In the genomic region with DNA sequence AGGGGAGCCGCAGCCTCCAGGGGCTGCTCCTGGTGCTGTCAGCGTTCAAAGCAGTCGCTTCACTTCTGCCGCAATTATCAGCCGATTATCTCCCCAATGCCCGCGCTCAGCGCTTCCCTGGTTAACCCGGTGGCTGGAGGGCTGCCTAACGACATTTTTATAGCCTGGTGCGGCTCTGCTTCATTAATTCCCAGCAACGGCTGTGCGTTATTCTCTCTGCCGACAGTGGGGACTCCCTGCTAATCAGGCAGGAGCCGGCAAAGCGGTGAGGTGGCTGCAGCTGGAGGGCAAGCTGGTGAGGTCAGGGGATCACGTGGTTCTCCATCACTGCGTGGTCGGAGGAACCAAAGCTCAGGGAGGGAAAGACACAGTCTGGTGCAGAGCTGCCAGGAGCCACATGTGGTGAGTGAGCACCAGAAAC, we compare ENCODE assay signal across 1 cellular context.
A peak's percentile ranks its signal among the peaks of the same experiment; 100 is the strongest.
TF ChIP-seq lines count a peak whose summit lies in the region.

No MANE protein-coding gene starts in this region.

TF ChIP-seq in K562, 482 proteins besides CTCF, POLR2A, EP300 and RAD21 (continued from another document):
- TF ChIP-seq, protein P1, sequence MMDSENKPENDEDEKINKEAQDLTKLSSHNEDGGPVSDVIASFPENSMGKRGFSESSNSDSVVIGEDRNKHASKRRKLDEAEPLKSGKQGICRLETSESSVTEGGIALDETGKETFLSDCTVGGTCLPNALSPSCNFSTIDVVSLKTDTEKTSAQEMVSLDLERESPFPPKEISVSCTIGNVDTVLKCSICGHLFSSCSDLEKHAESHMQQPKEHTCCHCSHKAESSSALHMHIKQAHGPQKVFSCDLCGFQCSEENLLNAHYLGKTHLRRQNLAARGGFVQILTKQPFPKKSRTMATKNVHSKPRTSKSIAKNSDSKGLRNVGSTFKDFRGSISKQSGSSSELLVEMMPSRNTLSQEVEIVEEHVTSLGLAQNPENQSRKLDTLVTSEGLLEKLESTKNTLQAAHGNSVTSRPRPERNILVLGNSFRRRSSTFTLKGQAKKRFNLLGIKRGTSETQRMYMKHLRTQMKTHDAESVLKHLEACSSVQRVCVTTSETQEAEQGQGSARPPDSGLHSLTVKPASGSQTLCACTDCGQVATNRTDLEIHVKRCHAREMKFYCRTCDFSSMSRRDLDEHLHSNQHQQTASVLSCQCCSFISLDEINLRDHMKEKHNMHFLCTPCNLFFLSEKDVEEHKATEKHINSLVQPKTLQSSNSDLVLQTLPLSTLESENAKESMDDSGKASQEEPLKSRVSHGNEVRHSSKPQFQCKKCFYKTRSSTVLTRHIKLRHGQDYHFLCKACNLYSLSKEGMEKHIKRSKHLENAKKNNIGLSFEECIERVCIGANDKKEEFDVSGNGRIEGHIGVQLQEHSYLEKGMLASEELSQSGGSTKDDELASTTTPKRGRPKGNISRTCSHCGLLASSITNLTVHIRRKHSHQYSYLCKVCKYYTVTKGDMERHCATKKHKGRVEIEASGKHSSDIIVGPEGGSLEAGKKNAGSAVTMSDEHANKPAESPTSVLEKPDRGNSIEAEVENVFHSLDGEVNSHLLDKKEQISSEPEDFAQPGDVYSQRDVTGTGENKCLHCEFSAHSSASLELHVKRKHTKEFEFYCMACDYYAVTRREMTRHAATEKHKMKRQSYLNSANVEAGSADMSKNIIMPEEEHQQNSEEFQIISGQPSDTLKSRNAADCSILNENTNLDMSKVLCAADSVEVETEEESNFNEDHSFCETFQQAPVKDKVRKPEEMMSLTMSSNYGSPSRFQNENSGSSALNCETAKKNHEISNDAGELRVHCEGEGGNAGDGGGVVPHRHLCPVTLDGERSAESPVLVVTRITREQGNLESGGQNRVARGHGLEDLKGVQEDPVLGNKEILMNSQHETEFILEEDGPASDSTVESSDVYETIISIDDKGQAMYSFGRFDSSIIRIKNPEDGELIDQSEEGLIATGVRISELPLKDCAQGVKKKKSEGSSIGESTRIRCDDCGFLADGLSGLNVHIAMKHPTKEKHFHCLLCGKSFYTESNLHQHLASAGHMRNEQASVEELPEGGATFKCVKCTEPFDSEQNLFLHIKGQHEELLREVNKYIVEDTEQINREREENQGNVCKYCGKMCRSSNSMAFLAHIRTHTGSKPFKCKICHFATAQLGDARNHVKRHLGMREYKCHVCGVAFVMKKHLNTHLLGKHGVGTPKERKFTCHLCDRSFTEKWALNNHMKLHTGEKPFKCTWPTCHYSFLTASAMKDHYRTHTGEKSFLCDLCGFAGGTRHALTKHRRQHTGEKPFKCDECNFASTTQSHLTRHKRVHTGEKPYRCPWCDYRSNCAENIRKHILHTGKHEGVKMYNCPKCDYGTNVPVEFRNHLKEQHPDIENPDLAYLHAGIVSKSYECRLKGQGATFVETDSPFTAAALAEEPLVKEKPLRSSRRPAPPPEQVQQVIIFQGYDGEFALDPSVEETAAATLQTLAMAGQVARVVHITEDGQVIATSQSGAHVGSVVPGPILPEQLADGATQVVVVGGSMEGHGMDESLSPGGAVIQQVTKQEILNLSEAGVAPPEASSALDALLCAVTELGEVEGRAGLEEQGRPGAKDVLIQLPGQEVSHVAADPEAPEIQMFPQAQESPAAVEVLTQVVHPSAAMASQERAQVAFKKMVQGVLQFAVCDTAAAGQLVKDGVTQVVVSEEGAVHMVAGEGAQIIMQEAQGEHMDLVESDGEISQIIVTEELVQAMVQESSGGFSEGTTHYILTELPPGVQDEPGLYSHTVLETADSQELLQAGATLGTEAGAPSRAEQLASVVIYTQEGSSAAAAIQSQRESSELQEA (IDR thresholded peaks at IDR 0.05; ENCODE audit: low read depth), result no peak
- no peak for TF ChIP-seq CTBP1 (IDR thresholded peaks at IDR 0.05; ENCODE audit: borderline replicate concordance)
- no peak for TF ChIP-seq NEUROD1 (IDR thresholded peaks at IDR 0.05; ENCODE audit: borderline replicate concordance, low read depth, low read length, partially characterized antibody)
- TF ChIP-seq PCBP1 (IDR thresholded peaks at IDR 0.05; ENCODE audit: low read depth, low read length, poor library complexity, severe bottlenecking), result no peak
- TF ChIP-seq, protein P2, sequence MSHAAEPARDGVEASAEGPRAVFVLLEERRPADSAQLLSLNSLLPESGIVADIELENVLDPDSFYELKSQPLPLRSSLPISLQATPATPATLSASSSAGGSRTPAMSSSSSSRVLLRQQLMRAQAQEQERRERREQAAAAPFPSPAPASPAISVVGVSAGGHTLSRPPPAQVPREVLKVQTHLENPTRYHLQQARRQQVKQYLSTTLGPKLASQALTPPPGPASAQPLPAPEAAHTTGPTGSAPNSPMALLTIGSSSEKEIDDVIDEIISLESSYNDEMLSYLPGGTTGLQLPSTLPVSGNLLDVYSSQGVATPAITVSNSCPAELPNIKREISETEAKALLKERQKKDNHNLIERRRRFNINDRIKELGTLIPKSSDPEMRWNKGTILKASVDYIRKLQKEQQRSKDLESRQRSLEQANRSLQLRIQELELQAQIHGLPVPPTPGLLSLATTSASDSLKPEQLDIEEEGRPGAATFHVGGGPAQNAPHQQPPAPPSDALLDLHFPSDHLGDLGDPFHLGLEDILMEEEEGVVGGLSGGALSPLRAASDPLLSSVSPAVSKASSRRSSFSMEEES (CRISPR knock-in tag; IDR thresholded peaks at IDR 0.05), result peak; percentile 32
- TF ChIP-seq FOXM1 (IDR thresholded peaks at IDR 0.05; ENCODE audit: low read depth), result no peak
- TF ChIP-seq FOXM1 (CRISPR knock-in tag; IDR thresholded peaks at IDR 0.05; ENCODE audit: low read depth), result no peak
- no peak for TF ChIP-seq ZC3H8 (IDR thresholded peaks at IDR 0.05)
- no peak for TF ChIP-seq EP400 (IDR thresholded peaks at IDR 0.05)
- TF ChIP-seq LARP7 (IDR thresholded peaks at IDR 0.05), result no peak
- TF ChIP-seq CEBPG (CRISPR knock-in tag; IDR thresholded peaks at IDR 0.05), result no peak
- no peak for TF ChIP-seq CEBPG (tag; conservative IDR thresholded peaks at IDR 0.05 in 1 of 2, IDR thresholded peaks at IDR 0.05 in 1 of 2)
- no peak for TF ChIP-seq LEF1 (IDR thresholded peaks at IDR 0.05)
- no peak for TF ChIP-seq HOXB6 (CRISPR knock-in tag; IDR thresholded peaks at IDR 0.05; ENCODE audit: borderline replicate concordance)
- TF ChIP-seq SMARCA5 (IDR thresholded peaks at IDR 0.05), result no peak
- 0 out of 2 replicates have a peak, but pooled peaks have one; percentile 9 for TF ChIP-seq USF1 (CRISPR knock-in tag; IDR thresholded peaks at IDR 0.05)
- TF ChIP-seq ZC3H4 (CRISPR knock-in tag; IDR thresholded peaks at IDR 0.05; ENCODE audit: borderline replicate concordance), result no peak
- TF ChIP-seq MTA2 (IDR thresholded peaks at IDR 0.05; ENCODE audit: low read depth), result no peak
- no peak for TF ChIP-seq ZFX (CRISPR knock-in tag; IDR thresholded peaks at IDR 0.05)
- TF ChIP-seq USF2 (CRISPR knock-in tag; IDR thresholded peaks at IDR 0.05), result peak; percentile 41; the same call in 1 of the 2 replicates
- no peak for TF ChIP-seq E2F3 (CRISPR knock-in tag; IDR thresholded peaks at IDR 0.05)
- no peak for TF ChIP-seq E2F4 (CRISPR knock-in tag; IDR thresholded peaks at IDR 0.05; ENCODE audit: low read depth)
- no peak for TF ChIP-seq CREB3L1 (IDR thresholded peaks at IDR 0.05; ENCODE audit: borderline replicate concordance, low read depth)
